In the genomic region with DNA sequence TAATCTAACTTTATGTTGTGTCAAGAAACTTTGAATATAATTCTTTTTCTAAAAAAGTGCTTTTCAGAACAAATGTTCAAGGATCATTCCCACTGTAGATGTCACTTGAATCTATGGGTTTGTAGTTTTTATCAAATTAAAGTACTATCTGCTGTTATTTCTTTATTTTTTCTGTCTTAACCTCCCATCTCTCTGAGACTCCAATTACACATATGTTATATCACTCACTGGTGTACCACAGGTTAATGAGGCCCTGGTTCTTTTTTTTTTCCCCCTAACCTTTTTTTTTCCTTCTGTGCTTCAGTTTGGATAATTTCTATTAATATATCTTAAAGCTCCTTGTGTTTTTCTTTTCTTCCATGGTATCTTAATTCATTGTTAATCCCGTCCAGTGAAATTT, we compare ENCODE assay signal across 17 cellular contexts.
A peak's percentile ranks its signal among the peaks of the same experiment; 100 is the strongest.
DNase-seq lines count a peak whose midpoint lies in the region; ATAC-seq and TF ChIP-seq lines count a peak whose summit lies in the region.
"Had no signal": no experiment of that assay in that cellular context is flagged by ENCODE, and none has a peak within 500 bp of the region (broad histone marks: within the 10 kb centered on the region; RNA-seq: fewer than 3 reads in every experiment).

No MANE protein-coding gene starts in this region.

- H3K9me3 Mint-ChIP-seq in chondrocyte (ENCODE audit: low read depth): peaks cover 11% of the 10 kb centered on the region

- peaks cover 61% of the 10 kb centered on the region for H3K4me1 ChIP-seq in A673 (ENCODE audit: insufficient read depth, low read length, poor library complexity, severe bottlenecking)
- H3K4me1 ChIP-seq in HEK293 (ENCODE audit: control insufficient read depth, insufficient read depth, low read length): no peaks in the 10 kb centered on the region
- peaks cover 5% of the 10 kb centered on the region for H3K4me1 ChIP-seq in smooth muscle cell (ENCODE audit: low read depth)
- H3K4me1 ChIP-seq in HAP-1: peaks cover 7% of the 10 kb centered on the region

- no peak overlapping the region for H3K4me2 ChIP-seq in smooth muscle cell

- peaks cover 14% of the 10 kb centered on the region for H3K36me3 Mint-ChIP-seq in chondrocyte (ENCODE audit: low read depth)

- H3K27me3 Mint-ChIP-seq in chondrocyte (ENCODE audit: low read depth): no peaks in the 10 kb centered on the region
- H3K27me3 Mint-ChIP-seq: B cell; CD4-positive, CD25-positive, alpha-beta regulatory T cell had no signal

- H3K27ac ChIP-seq in A673 (ENCODE audit: low read depth, low read length, poor library complexity, severe bottlenecking): peak overlapping the region; percentile 70
- H3K27ac ChIP-seq in HEK293 (ENCODE audit: extremely low read depth, low read depth, low read length): no peak overlapping the region
- H3K27ac ChIP-seq in smooth muscle cell (ENCODE audit: low read depth): peak overlapping the region; percentile 70
- H3K27ac ChIP-seq: RWPE1 had no signal

- TF ChIP-seq CTCF in A673 (conservative IDR thresholded peaks at IDR 0.05; ENCODE audit: low read depth, low read length): no peak
- no peak for TF ChIP-seq CTCF in HEK293 (tag by site-specific recombination; IDR thresholded peaks at IDR 0.05)
- no peak for TF ChIP-seq CTCF in chondrocyte (IDR thresholded peaks at IDR 0.05)
- no peak for TF ChIP-seq CTCF in smooth muscle cell (IDR thresholded peaks at IDR 0.05; ENCODE audit: borderline replicate concordance, insufficient read depth, poor library complexity, severe bottlenecking)

- WGBS in smooth muscle cell (ENCODE audit: low lambda C conversion rate): 97% methylated on average over 1 of the region's 1 CpG

- peak overlapping the region; percentile 85 for H3K27ac Mint-ChIP-seq in chondrocyte (ENCODE audit: unreplicated experiment)
- H3K27ac Mint-ChIP-seq: B cell; CD4-positive, CD25-positive, alpha-beta regulatory T cell had no signal

- intact Hi-C loops in A673 (cut with micrococcal nuclease; ENCODE audit: unreplicated experiment): no loop called here

- H3K4me3 ChIP-seq in A673 (ENCODE audit: low read depth, low read length, poor library complexity, severe bottlenecking) (no peak overlapping the region), HEK293 (ENCODE audit: low read depth, low read length) (no peak overlapping the region), smooth muscle cell (no peak overlapping the region), HAP-1 (no peak overlapping the region)

- no TSS peak for BruUV-seq in A673 (replicated peaks; lab: Mats Ljungman, UMichigan)

- H3K36me3 ChIP-seq in A673 (ENCODE audit: insufficient read depth, low read length, poor library complexity, severe bottlenecking) (peaks cover 7% of the 10 kb centered on the region), HEK293 (ENCODE audit: control insufficient read depth in 2 of 2, insufficient read depth in 1 of 2, low read length in 2 of 2) (no peaks in the 10 kb centered on the region), smooth muscle cell (ENCODE audit: low read depth) (peaks cover 36% of the 10 kb centered on the region), HAP-1 (replicated peaks) (no peaks in the 10 kb centered on the region)

- DNase-seq in A673 (ENCODE audit: low spot score): no peak
- DNase-seq in chondrocyte (ENCODE audit: low spot score): no peak
- DNase-seq in smooth muscle cell (lab: John Stamatoyannopoulos, UW; ENCODE audit: unreplicated experiment): no peak
- no peak for DNase-seq in HAP-1 (ENCODE audit: low spot score in 2 of 2)
- DNase-seq in T-helper 2 cell: no peak
- DNase-seq: Caco-2; CD4-positive, CD25-positive, alpha-beta regulatory T cell; DMS153; KG1; NCI-H1417 treated with DMSO at 0.1 percent for 48 hours; NCI-H1930; NCI-H748 treated with DMSO at 0.1 percent for 48 hours had no signal

- H2AFZ ChIP-seq in smooth muscle cell (ENCODE audit: low read depth): no peak overlapping the region

- no peak for ATAC-seq in GM19351 (IDR thresholded peaks at IDR 0.05; ENCODE audit: unreplicated experiment)
- ATAC-seq: HepG2 had no signal

- H3F3A ChIP-seq in smooth muscle cell (ENCODE audit: low read depth): no peaks in the 10 kb centered on the region

- in situ Hi-C loops in HAP-1 (cut with MboI; ENCODE audit: low sequenced_read_pairs): no loop called here

- no peaks in the 10 kb centered on the region for H4K20me1 ChIP-seq in smooth muscle cell (ENCODE audit: low read depth)

- H3K27me3 ChIP-seq in A673 (replicated peaks; ENCODE audit: insufficient read depth, low read depth, low read length, poor library complexity): no peaks in the 10 kb centered on the region
- no peaks in the 10 kb centered on the region for H3K27me3 ChIP-seq in smooth muscle cell (ENCODE audit: low read depth)
- H3K27me3 ChIP-seq in HAP-1 (ENCODE audit: low read depth): no peaks in the 10 kb centered on the region

- no peak overlapping the region for H3K9ac ChIP-seq in smooth muscle cell (ENCODE audit: low read depth)

- POLR2A ChIA-PET in A673 (lab: Charles Lee; ENCODE audit: low non-redundant PET) (no interaction called here), HEK293 (lab: Yijun Ruan, JAX) (no interaction called here)

- peaks cover 17% of the 10 kb centered on the region for H3K9me3 ChIP-seq in A673 (ENCODE audit: low read depth, low read length, poor library complexity, severe bottlenecking)
- no peaks in the 10 kb centered on the region; the same call in 1 of the 2 replicates for H3K9me3 ChIP-seq in HEK293 (ENCODE audit: control insufficient read depth, insufficient read depth, low read depth, low read length)
- H3K9me3 ChIP-seq in smooth muscle cell (replicated peaks; ENCODE audit: low read depth): no peaks in the 10 kb centered on the region
- no peaks in the 10 kb centered on the region for H3K9me3 ChIP-seq in HAP-1

- peaks cover 58% of the 10 kb centered on the region for H3K4me1 Mint-ChIP-seq in chondrocyte (ENCODE audit: low read depth)
- H3K4me1 Mint-ChIP-seq: B cell had no signal

- no peak overlapping the region for H3K4me3 Mint-ChIP-seq in chondrocyte (ENCODE audit: unreplicated experiment)
- H3K4me3 Mint-ChIP-seq: B cell; CD4-positive, CD25-positive, alpha-beta regulatory T cell had no signal

- peaks cover 20% of the 10 kb centered on the region for H3K79me2 ChIP-seq in smooth muscle cell (ENCODE audit: low read depth)

- CTCF ChIA-PET in A673 (lab: Charles Lee): interaction anchor here (0.6 kb wide), 1 partner anchor 16 kb away, joined by 5 read pairs; no protein-coding TSS in a partner anchor
- CTCF ChIA-PET in HEK293 (lab: Yijun Ruan, JAX): no interaction called here

TF ChIP-seq in HEK293, 187 proteins besides CTCF, POLR2A, EP300 and RAD21:
- TF ChIP-seq TRIM28 (IDR thresholded peaks at IDR 0.05; ENCODE audit: borderline replicate concordance, low read length) (0 out of 2 replicates have a peak, but pooled peaks have one; percentile 29), ZXDB (tag by site-specific recombination; IDR thresholded peaks at IDR 0.05) (no peak), SETDB1 (IDR thresholded peaks at IDR 0.05; ENCODE audit: insufficient read length, low read length) (peak; percentile 86), ZNF354C (tag by site-specific recombination; IDR thresholded peaks at IDR 0.05; ENCODE audit: borderline replicate concordance, low read depth) (no peak), ZNF133 (tag by site-specific recombination; IDR thresholded peaks at IDR 0.05) (peak; percentile 85)
TF ChIP-seq in HEK293: peak in this region for 3.
